In genomic region chr3:30672959-30673358, GRCh38 we compare ENCODE assay signal across 10 cellular contexts.
A peak's percentile ranks its signal among the peaks of the same experiment; 100 is the strongest.
DNase-seq lines count a peak whose midpoint lies in the region; ATAC-seq and TF ChIP-seq lines count a peak whose summit lies in the region.
"Had no signal": no experiment of that assay in that cellular context is flagged by ENCODE, and none has a peak within 500 bp of the region (broad histone marks: within the 10 kb centered on the region; RNA-seq: fewer than 3 reads in every experiment).

No MANE protein-coding gene starts in this region.

- peak overlapping the region; percentile 91 for H3K27ac Mint-ChIP-seq in activated T-cell treated with anti-CD3 and anti-CD28 coated beads, Interleukin-2, amount 50 U/mL, for 72 hours
- peak overlapping the region; percentile 2 for H3K27ac Mint-ChIP-seq in type B pancreatic cell

- H3K27me3 ChIP-seq in left lung = no peaks in the 10 kb centered on the region

- no peak for DNase-seq in activated T-cell treated with anti-CD3 and anti-CD28 coated beads, Interleukin-2, amount 50 U/mL, for 72 hours
- DNase-seq in activated T-cell treated with anti-CD3 and anti-CD28 coated beads, Interleukin-2, amount 50 U/mL, for 1 hour = no peak
- DNase-seq in astrocyte of the cerebellum (ENCODE audit: low read depth) (peak; percentile 35), left lung (no peak), type B pancreatic cell (ENCODE audit: extremely low spot score, unreplicated experiment) (no peak), LoVo (ENCODE audit: low spot score) (no peak), ureter (ENCODE audit: low spot score) (no peak)

- no peak for ATAC-seq in activated T-cell treated with anti-CD3 and anti-CD28 coated beads, Interleukin-2, amount 50 U/mL, for 72 hours (replicated peaks in 1 of 2)
- peak; percentile 63 for ATAC-seq in left lung
- no peak for ATAC-seq in HG02938 (IDR thresholded peaks at IDR 0.05; ENCODE audit: unreplicated experiment)

- TF ChIP-seq CTCF in astrocyte of the cerebellum (IDR thresholded peaks at IDR 0.05; ENCODE audit: low read depth, low read length, missing control alignments) (no peak), left lung (IDR thresholded peaks at IDR 0.05) (no peak), type B pancreatic cell (conservative IDR thresholded peaks at IDR 0.05) (no peak)

- intact Hi-C loops in left lung (cut with DNase I) = no loop called here

- in situ Hi-C loops in astrocyte of the cerebellum (cut with HindIII; ENCODE audit: low sequenced_read_pairs) = no loop called here

- no peaks in the 10 kb centered on the region for H3K27me3 Mint-ChIP-seq in activated T-cell treated with anti-CD3 and anti-CD28 coated beads, Interleukin-2, amount 50 U/mL, for 72 hours (ENCODE audit: low read depth)
- H3K27me3 Mint-ChIP-seq in type B pancreatic cell = no peaks in the 10 kb centered on the region

- peaks cover 40 to 75% of the 10 kb centered on the region in 2 donors for H3K36me3 Mint-ChIP-seq in activated T-cell treated with anti-CD3 and anti-CD28 coated beads, Interleukin-2, amount 50 U/mL, for 72 hours (ENCODE audit: insufficient read depth in 2 of 2)
- peaks cover 75% of the 10 kb centered on the region for H3K36me3 Mint-ChIP-seq in type B pancreatic cell

- peaks cover 97% of the 10 kb centered on the region for H3K4me1 Mint-ChIP-seq in activated T-cell treated with anti-CD3 and anti-CD28 coated beads, Interleukin-2, amount 50 U/mL, for 72 hours (ENCODE audit: low read depth)
- peaks cover 9% of the 10 kb centered on the region for H3K4me1 Mint-ChIP-seq in type B pancreatic cell (ENCODE audit: unreplicated experiment)

- no peaks in the 10 kb centered on the region for H3K9me3 ChIP-seq in left lung
- H3K9me3 ChIP-seq: HAP-1 had no signal

- peaks cover 0 to 5% of the 10 kb centered on the region in 2 donors for H3K9me3 Mint-ChIP-seq in activated T-cell treated with anti-CD3 and anti-CD28 coated beads, Interleukin-2, amount 50 U/mL, for 72 hours
- H3K9me3 Mint-ChIP-seq in type B pancreatic cell = no peaks in the 10 kb centered on the region

- peaks cover 5 to 91% of the 10 kb centered on the region in 2 donors for H3K36me3 ChIP-seq in left lung

- peaks cover 20 to 70% of the 10 kb centered on the region in 2 donors for H3K4me1 ChIP-seq in left lung

- no peak overlapping the region for H3K4me3 ChIP-seq in astrocyte of the cerebellum (ENCODE audit: low read depth, low read length)
- no peak overlapping the region for H3K4me3 ChIP-seq in left lung
- H3K4me3 ChIP-seq: HAP-1 had no signal

- H3K27ac ChIP-seq in left lung = peak overlapping the region in 1 of 2 donors; percentile 61
- H3K27ac ChIP-seq: epithelial cell of prostate had no signal

- H3K4me3 Mint-ChIP-seq in activated T-cell treated with anti-CD3 and anti-CD28 coated beads, Interleukin-2, amount 50 U/mL, for 72 hours = peak overlapping the region; percentile 20 to 78
- H3K4me3 Mint-ChIP-seq in type B pancreatic cell = no peak overlapping the region
